14 cellular contexts compared by ENCODE assay signal in genomic region chr19:17025361-17025760, GRCh38. TPM values are rescaled to one million over a fixed set of nuclear protein-coding genes. Genes with fewer than 3 reads are reported as not detected.
A peak's percentile ranks its signal among the peaks of the same experiment; 100 is the strongest.
DNase-seq lines count a peak whose midpoint lies in the region; ATAC-seq and TF ChIP-seq lines count a peak whose summit lies in the region.
"Had no signal": no experiment of that assay in that cellular context is flagged by ENCODE, and none has a peak within 500 bp of the region (broad histone marks: within the 10 kb centered on the region; RNA-seq: fewer than 3 reads in every experiment).

No MANE protein-coding gene starts in this region.

- POLR2A ChIA-PET in PC-3 (lab: Charles Lee; ENCODE audit: unreplicated experiment): no interaction called here

- WGBS in mesodermal cell (ENCODE audit: insufficient coverage in 2 of 2), 2 experiments: 94% methylated on average over 3 to 4 of the region's 6 CpGs

- peaks cover 20% of the 10 kb centered on the region; the same call in 1 of the 2 replicates for H3K36me3 ChIP-seq in BLaER1
- H3K36me3 ChIP-seq in PC-3 (ENCODE audit: low read depth, low read length): no peaks in the 10 kb centered on the region
- no peaks in the 10 kb centered on the region for H3K36me3 ChIP-seq in mesodermal cell (ENCODE audit: control insufficient read depth, insufficient read depth, low read length)
- H3K36me3 ChIP-seq: ascending aorta had no signal

- DNase-seq in PC-3 (no peak), SW 1271 (lab: John Stamatoyannopoulos, UW) (no peak), activated gamma-delta T cell treated with Interleukin-2 at 50 U/mL for 16 hours (no peak)
- no peak for DNase-seq in activated effector memory CD4-positive, alpha-beta T cell treated with anti-CD3 and anti-CD28 coated beads, Interleukin-2, amount 50 U/mL, for 16 hours
- DNase-seq: activated CD4-positive, alpha-beta T cell treated with anti-CD3 and anti-CD28 coated beads, Interleukin-2, amount 50 U/mL, for 4 hours; Calu3; MM.1S; NCI-H2081; RPMI8226; T-helper 2 cell had no signal

- H4K20me1 ChIP-seq in BLaER1: no peaks in the 10 kb centered on the region
- H4K20me1 ChIP-seq in PC-3 (ENCODE audit: low read length): no peaks in the 10 kb centered on the region

- peaks cover 30% of the 10 kb centered on the region for H3K27me3 ChIP-seq in BLaER1
- peaks cover 10% of the 10 kb centered on the region for H3K27me3 ChIP-seq in PC-3 (ENCODE audit: low read length)
- H3K27me3 ChIP-seq: ascending aorta had no signal

- H3K9me2 ChIP-seq in PC-3 (replicated peaks; ENCODE audit: low read length): no peaks in the 10 kb centered on the region

- no peak overlapping the region for H3K27ac ChIP-seq in BLaER1
- H3K27ac ChIP-seq in PC-3 (ENCODE audit: low read length): no peak overlapping the region
- no peak overlapping the region for H3K27ac ChIP-seq in mesodermal cell (ENCODE audit: low read depth, low read length, severe bottlenecking)
- H3K27ac ChIP-seq: ascending aorta had no signal

- no TSS peak for BruUV-seq in PC-3 (replicated peaks; lab: Mats Ljungman, UMichigan)

- no peak for TF ChIP-seq CTCF in PC-3 (conservative IDR thresholded peaks at IDR 0.05; ENCODE audit: low read depth, low read length)

- no peaks in the 10 kb centered on the region for H3F3A ChIP-seq in PC-3 (ENCODE audit: low read length, unreplicated experiment)

- peak overlapping the region; percentile 67; the same call in 1 of the 2 replicates for H3K4me3 ChIP-seq in BLaER1
- no peak overlapping the region for H3K4me3 ChIP-seq in PC-3 (ENCODE audit: low read length)
- peak overlapping the region; percentile 56 for H3K4me3 ChIP-seq in mesodermal cell (ENCODE audit: extremely low read depth, insufficient read depth, low read length, poor library complexity, severe bottlenecking)

- H2AFZ ChIP-seq in PC-3 (ENCODE audit: low read length): no peak overlapping the region

- no peak for ATAC-seq in PC-3

- CTCF ChIA-PET in PC-3 (lab: Charles Lee): no interaction called here

- intact Hi-C loops in PC-3 (cut with micrococcal nuclease): no loop called here

- H3K9ac ChIP-seq in BLaER1: 0 out of 2 replicates have a peak overlapping the region, but pooled peaks have one; percentile 58
- no peak overlapping the region for H3K9ac ChIP-seq in PC-3 (ENCODE audit: low read length)

- H3K4me1 ChIP-seq in BLaER1 (peaks cover 59% of the 10 kb centered on the region), PC-3 (ENCODE audit: insufficient read depth, low read length) (peaks cover 21% of the 10 kb centered on the region), mesodermal cell (ENCODE audit: control insufficient read depth, insufficient read depth, low read length, poor library complexity, severe bottlenecking) (no peaks in the 10 kb centered on the region)
- H3K4me1 ChIP-seq: ascending aorta had no signal

- H3K79me2 ChIP-seq in PC-3 (ENCODE audit: low read length): no peaks in the 10 kb centered on the region

- H3K9me3 ChIP-seq in BLaER1 (peaks cover 41% of the 10 kb centered on the region), PC-3 (ENCODE audit: low read length) (no peaks in the 10 kb centered on the region), mesodermal cell (ENCODE audit: control insufficient read depth, low read length) (peaks cover 8% of the 10 kb centered on the region)

- H3K4me2 ChIP-seq in BLaER1: peak overlapping the region; percentile 83
- peak overlapping the region; percentile 80; the same call in 1 of the 2 replicates for H3K4me2 ChIP-seq in PC-3 (ENCODE audit: low read length)

RNA-seq across cellular contexts. Expression of gene CPAMD8, which starts 1.2 kb away (rescaled TPM):
- total RNA-seq in PC-3 (2014; rRNA removed): 2.3 and 3.9 TPM in 2 replicates
- 17.8 TPM for polyA plus RNA-seq in mesodermal cell (2013, experiment 1 of 2)
- polyA plus RNA-seq in mesodermal cell (2013, experiment 2 of 2): 12.5 TPM
- total RNA-seq: HT1080 had no signal

RNA-seq across cellular contexts. Expression of gene HAUS8, which starts 49.9 kb away (rescaled TPM):
- total RNA-seq in PC-3 (2014; rRNA removed): 19.1 and 21.3 TPM in 2 replicates
- 16.0 TPM for polyA plus RNA-seq in mesodermal cell (2013, experiment 1 of 2)
- polyA plus RNA-seq in mesodermal cell (2013, experiment 2 of 2): 15.7 TPM

RNA-seq across cellular contexts. Expression of gene MYO9B, which starts 50.2 kb away (rescaled TPM):
- total RNA-seq in PC-3 (2014; rRNA removed): 68.3 and 76.1 TPM in 2 replicates
- polyA plus RNA-seq in mesodermal cell (2013, experiment 1 of 2): 74.9 TPM
- polyA plus RNA-seq in mesodermal cell (2013, experiment 2 of 2): 63.6 TPM
